In the genomic region with DNA sequence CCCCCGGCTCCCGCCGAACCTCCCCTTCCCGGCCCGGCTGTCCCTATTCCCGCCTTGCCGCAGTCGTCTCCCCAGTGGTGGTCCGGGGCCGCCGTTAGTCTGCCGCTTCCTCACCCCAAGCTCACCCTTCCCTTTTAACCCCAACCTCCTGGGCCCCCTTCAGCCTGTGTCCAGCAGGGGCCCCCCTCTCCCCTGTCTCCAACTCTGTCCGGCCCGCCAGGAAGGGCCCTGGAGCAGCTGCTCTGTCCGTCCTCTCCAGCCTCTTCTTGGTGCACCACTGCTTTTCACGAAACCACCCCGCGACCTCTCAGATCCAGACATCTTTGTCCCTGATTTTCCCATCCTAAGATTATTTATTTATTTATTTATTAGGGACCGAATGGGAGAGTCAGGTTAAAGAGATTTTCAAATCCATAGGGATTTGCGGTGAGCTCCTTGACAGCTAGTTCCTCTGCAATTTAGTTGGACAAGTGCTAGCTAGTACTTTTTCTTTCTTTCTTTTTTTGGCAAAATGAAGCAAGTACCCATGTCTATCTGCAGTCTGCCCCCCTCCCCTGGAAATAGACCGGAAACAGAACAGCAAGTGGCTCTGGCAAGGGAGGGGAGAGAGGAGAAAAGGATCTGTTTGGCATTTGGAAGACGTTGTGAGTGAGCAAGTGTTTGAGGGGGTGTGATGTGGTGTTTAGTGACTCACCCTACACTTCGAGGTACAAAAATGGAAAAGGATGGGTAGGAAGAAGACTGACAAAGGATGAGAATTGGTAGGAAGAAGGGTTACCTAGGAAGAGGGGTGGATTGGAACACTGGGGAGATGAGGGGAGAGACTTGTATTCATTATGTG, we compare ENCODE assay signal across 1 cellular context.
TF ChIP-seq lines count a peak whose summit lies in the region.

No MANE protein-coding gene starts in this region.

TF ChIP-seq in HEK293, 187 proteins besides CTCF, POLR2A, EP300 and RAD21 (continues in another document):
- TF ChIP-seq PRDM1 (tag by site-specific recombination; IDR thresholded peaks at IDR 0.05) (peak; percentile 68), KLF9 (tag by site-specific recombination; IDR thresholded peaks at IDR 0.05; ENCODE audit: low read depth) (peak; percentile 64), SCRT2 (tag by site-specific recombination; IDR thresholded peaks at IDR 0.05) (peak; percentile 68; the same call in 1 of the 2 replicates), ZBTB7A (tag by site-specific recombination; IDR thresholded peaks at IDR 0.05; ENCODE audit: low read depth) (peak; percentile 86), ZSCAN30 (tag by site-specific recombination; IDR thresholded peaks at IDR 0.05) (0 out of 2 replicates have a peak, but pooled peaks have one; percentile 44), GLIS2 (tag by site-specific recombination; IDR thresholded peaks at IDR 0.05) (peak; percentile 88), ZNF571 (tag by site-specific recombination; IDR thresholded peaks at IDR 0.05) (no peak), ZNF121 (tag by site-specific recombination; IDR thresholded peaks at IDR 0.05) (0 out of 2 replicates have a peak, but pooled peaks have one; percentile 56), ZFP69B (tag by site-specific recombination; IDR thresholded peaks at IDR 0.05) (peak; percentile 69; the same call in 1 of the 2 replicates), ZNF777 (tag by site-specific recombination; IDR thresholded peaks at IDR 0.05; ENCODE audit: borderline replicate concordance) (peak; percentile 44; the same call in 1 of the 2 replicates), ZNF24 (tag by site-specific recombination; IDR thresholded peaks at IDR 0.05) (0 out of 2 replicates have a peak, but pooled peaks have one; percentile 46), ZNF335 (tag by site-specific recombination; conservative IDR thresholded peaks at IDR 0.05) (peak; percentile 93), ZNF560 (tag by site-specific recombination; IDR thresholded peaks at IDR 0.05; ENCODE audit: borderline replicate concordance) (no peak), SETDB1 (IDR thresholded peaks at IDR 0.05; ENCODE audit: insufficient read length, low read length) (no peak), ZFHX2 (tag by site-specific recombination; conservative IDR thresholded peaks at IDR 0.05) (peak; percentile 69), ZNF548 (tag by site-specific recombination; IDR thresholded peaks at IDR 0.05) (no peak), YY2 (tag by site-specific recombination; IDR thresholded peaks at IDR 0.05) (peak; percentile 50; the same call in 1 of the 2 replicates), ZNF830 (tag by site-specific recombination; IDR thresholded peaks at IDR 0.05; ENCODE audit: low read depth) (no peak), ZXDB (tag by site-specific recombination; IDR thresholded peaks at IDR 0.05) (0 out of 2 replicates have a peak, but pooled peaks have one; percentile 8), ZNF23 (tag by site-specific recombination; IDR thresholded peaks at IDR 0.05; ENCODE audit: borderline replicate concordance) (no peak), KLF7 (tag by site-specific recombination; IDR thresholded peaks at IDR 0.05; ENCODE audit: borderline replicate concordance) (no peak), ZBTB21 (tag by site-specific recombination; IDR thresholded peaks at IDR 0.05) (peak; percentile 38; the same call in 1 of the 2 replicates), ZNF626 (tag by site-specific recombination; IDR thresholded peaks at IDR 0.05) (no peak), ZNF133 (tag by site-specific recombination; IDR thresholded peaks at IDR 0.05) (no peak)
- TF ChIP-seq, protein P1, sequence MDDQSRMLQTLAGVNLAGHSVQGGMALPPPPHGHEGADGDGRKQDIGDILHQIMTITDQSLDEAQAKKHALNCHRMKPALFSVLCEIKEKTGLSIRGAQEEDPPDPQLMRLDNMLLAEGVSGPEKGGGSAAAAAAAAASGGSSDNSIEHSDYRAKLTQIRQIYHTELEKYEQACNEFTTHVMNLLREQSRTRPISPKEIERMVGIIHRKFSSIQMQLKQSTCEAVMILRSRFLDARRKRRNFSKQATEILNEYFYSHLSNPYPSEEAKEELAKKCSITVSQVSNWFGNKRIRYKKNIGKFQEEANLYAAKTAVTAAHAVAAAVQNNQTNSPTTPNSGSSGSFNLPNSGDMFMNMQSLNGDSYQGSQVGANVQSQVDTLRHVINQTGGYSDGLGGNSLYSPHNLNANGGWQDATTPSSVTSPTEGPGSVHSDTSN (CRISPR knock-in tag; IDR thresholded peaks at IDR 0.05): no peak
- TF ChIP-seq, protein P2, sequence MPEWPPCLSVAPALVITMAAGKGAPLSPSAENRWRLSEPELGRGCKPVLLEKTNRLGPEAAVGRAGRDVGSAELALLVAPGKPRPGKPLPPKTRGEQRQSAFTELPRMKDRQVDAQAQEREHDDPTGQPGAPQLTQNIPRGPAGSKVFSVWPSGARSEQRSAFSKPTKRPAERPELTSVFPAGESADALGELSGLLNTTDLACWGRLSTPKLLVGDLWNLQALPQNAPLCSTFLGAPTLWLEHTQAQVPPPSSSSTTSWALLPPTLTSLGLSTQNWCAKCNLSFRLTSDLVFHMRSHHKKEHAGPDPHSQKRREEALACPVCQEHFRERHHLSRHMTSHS (tag by site-specific recombination; IDR thresholded peaks at IDR 0.05): no peak
- TF ChIP-seq, protein P3, sequence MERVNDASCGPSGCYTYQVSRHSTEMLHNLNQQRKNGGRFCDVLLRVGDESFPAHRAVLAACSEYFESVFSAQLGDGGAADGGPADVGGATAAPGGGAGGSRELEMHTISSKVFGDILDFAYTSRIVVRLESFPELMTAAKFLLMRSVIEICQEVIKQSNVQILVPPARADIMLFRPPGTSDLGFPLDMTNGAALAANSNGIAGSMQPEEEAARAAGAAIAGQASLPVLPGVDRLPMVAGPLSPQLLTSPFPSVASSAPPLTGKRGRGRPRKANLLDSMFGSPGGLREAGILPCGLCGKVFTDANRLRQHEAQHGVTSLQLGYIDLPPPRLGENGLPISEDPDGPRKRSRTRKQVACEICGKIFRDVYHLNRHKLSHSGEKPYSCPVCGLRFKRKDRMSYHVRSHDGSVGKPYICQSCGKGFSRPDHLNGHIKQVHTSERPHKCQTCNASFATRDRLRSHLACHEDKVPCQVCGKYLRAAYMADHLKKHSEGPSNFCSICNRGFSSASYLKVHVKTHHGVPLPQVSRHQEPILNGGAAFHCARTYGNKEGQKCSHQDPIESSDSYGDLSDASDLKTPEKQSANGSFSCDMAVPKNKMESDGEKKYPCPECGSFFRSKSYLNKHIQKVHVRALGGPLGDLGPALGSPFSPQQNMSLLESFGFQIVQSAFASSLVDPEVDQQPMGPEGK (tag by site-specific recombination; IDR thresholded peaks at IDR 0.05): peak; percentile 85
- TF ChIP-seq, protein P4, sequence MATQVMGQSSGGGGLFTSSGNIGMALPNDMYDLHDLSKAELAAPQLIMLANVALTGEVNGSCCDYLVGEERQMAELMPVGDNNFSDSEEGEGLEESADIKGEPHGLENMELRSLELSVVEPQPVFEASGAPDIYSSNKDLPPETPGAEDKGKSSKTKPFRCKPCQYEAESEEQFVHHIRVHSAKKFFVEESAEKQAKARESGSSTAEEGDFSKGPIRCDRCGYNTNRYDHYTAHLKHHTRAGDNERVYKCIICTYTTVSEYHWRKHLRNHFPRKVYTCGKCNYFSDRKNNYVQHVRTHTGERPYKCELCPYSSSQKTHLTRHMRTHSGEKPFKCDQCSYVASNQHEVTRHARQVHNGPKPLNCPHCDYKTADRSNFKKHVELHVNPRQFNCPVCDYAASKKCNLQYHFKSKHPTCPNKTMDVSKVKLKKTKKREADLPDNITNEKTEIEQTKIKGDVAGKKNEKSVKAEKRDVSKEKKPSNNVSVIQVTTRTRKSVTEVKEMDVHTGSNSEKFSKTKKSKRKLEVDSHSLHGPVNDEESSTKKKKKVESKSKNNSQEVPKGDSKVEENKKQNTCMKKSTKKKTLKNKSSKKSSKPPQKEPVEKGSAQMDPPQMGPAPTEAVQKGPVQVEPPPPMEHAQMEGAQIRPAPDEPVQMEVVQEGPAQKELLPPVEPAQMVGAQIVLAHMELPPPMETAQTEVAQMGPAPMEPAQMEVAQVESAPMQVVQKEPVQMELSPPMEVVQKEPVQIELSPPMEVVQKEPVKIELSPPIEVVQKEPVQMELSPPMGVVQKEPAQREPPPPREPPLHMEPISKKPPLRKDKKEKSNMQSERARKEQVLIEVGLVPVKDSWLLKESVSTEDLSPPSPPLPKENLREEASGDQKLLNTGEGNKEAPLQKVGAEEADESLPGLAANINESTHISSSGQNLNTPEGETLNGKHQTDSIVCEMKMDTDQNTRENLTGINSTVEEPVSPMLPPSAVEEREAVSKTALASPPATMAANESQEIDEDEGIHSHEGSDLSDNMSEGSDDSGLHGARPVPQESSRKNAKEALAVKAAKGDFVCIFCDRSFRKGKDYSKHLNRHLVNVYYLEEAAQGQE (tag by site-specific recombination; IDR thresholded peaks at IDR 0.05): peak; percentile 64
- TF ChIP-seq, protein P5, sequence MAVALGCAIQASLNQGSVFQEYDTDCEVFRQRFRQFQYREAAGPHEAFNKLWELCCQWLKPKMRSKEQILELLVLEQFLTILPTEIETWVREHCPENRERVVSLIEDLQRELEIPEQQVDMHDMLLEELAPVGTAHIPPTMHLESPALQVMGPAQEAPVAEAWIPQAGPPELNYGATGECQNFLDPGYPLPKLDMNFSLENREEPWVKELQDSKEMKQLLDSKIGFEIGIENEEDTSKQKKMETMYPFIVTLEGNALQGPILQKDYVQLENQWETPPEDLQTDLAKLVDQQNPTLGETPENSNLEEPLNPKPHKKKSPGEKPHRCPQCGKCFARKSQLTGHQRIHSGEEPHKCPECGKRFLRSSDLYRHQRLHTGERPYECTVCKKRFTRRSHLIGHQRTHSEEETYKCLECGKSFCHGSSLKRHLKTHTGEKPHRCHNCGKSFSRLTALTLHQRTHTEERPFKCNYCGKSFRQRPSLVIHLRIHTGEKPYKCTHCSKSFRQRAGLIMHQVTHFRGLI (tag by site-specific recombination; IDR thresholded peaks at IDR 0.05): no peak
- TF ChIP-seq, protein P6, sequence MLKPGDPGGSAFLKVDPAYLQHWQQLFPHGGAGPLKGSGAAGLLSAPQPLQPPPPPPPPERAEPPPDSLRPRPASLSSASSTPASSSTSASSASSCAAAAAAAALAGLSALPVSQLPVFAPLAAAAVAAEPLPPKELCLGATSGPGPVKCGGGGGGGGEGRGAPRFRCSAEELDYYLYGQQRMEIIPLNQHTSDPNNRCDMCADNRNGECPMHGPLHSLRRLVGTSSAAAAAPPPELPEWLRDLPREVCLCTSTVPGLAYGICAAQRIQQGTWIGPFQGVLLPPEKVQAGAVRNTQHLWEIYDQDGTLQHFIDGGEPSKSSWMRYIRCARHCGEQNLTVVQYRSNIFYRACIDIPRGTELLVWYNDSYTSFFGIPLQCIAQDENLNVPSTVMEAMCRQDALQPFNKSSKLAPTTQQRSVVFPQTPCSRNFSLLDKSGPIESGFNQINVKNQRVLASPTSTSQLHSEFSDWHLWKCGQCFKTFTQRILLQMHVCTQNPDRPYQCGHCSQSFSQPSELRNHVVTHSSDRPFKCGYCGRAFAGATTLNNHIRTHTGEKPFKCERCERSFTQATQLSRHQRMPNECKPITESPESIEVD (tag by site-specific recombination; IDR thresholded peaks at IDR 0.05): no peak
- TF ChIP-seq, protein P7, sequence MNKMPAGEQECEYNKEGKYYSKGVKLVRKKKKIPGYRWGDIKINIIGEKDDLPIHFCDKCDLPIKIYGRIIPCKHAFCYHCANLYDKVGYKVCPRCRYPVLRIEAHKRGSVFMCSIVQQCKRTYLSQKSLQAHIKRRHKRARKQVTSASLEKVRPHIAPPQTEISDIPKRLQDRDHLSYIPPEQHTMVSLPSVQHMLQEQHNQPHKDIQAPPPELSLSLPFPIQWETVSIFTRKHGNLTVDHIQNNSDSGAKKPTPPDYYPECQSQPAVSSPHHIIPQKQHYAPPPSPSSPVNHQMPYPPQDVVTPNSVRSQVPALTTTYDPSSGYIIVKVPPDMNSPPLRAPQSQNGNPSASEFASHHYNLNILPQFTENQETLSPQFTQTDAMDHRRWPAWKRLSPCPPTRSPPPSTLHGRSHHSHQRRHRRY (tag by site-specific recombination; IDR thresholded peaks at IDR 0.05): no peak
- TF ChIP-seq, protein P8, sequence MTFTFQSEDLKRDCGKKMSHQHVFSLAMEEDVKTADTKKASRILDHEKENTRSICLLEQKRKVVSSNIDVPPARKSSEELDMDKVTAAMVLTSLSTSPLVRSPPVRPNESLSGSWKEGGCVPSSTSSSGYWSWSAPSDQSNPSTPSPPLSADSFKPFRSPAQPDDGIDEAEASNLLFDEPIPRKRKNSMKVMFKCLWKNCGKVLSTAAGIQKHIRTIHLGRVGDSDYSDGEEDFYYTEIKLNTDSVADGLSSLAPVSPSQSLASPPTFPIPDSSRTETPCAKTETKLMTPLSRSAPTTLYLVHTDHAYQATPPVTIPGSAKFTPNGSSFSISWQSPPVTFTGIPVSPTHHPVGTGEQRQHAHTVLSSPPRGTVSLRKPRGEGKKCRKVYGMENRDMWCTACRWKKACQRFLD (tag by site-specific recombination; IDR thresholded peaks at IDR 0.05): no peak
- TF ChIP-seq, protein P9, sequence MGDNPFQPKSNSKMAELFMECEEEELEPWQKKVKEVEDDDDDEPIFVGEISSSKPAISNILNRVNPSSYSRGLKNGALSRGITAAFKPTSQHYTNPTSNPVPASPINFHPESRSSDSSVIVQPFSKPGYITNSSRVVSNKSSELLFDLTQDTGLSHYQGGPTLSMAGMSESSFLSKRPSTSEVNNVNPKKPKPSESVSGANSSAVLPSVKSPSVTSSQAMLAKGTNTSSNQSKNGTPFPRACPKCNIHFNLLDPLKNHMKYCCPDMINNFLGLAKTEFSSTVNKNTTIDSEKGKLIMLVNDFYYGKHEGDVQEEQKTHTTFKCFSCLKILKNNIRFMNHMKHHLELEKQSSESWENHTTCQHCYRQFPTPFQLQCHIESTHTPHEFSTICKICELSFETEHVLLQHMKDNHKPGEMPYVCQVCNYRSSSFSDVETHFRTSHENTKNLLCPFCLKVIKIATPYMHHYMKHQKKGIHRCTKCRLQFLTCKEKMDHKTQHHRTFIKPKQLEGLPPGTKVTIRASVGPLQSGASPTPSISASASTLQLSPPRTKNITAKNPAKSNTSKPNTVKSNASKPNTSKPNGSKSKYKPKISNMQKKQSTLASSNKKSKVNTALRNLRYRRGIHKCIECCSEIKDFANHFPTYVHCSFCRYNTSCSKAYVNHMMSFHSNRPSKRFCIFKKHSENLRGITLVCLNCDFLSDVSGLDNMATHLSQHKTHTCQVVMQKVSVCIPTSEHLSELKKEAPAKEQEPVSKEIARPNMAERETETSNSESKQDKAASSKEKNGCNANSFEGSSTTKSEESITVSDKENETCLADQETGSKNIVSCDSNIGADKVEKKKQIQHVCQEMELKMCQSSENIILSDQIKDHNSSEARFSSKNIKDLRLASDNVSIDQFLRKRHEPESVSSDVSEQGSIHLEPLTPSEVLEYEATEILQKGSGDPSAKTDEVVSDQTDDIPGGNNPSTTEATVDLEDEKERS (tag by site-specific recombination; IDR thresholded peaks at IDR 0.05): 0 out of 2 replicates have a peak, but pooled peaks have one; percentile 30
